Comparison of ENCODE assay signal across 26 cellular contexts in genomic region chr1:184082541-184082940, GRCh38. TPM values are rescaled to one million over a fixed set of nuclear protein-coding genes. Genes with fewer than 3 reads are reported as not detected.
DNase-seq lines count a peak whose midpoint lies in the region; ATAC-seq, FAIRE-seq and TF ChIP-seq lines count a peak whose summit lies in the region.
"Had no signal": no experiment of that assay in that cellular context is flagged by ENCODE, and none has a peak within 500 bp of the region (broad histone marks: within the 10 kb centered on the region; RNA-seq: fewer than 3 reads in every experiment).

No MANE protein-coding gene starts in this region.

- no peak overlapping the region for H3K4me2 ChIP-seq in endothelial cell of umbilical vein (ENCODE audit: insufficient read depth, low read length)
- H3K4me2 ChIP-seq in neuronal stem cell (ENCODE audit: insufficient read depth, low read length, poor library complexity, severe bottlenecking) = no peak overlapping the region
- H3K4me2 ChIP-seq: BLaER1 had no signal

- H2BK15ac ChIP-seq in neuronal stem cell (ENCODE audit: low read length) = no peak overlapping the region

- H3K36me3 Mint-ChIP-seq in natural killer cell = no peaks in the 10 kb centered on the region

- no peak overlapping the region for H2AFZ ChIP-seq in endothelial cell of umbilical vein (ENCODE audit: low read depth, low read length)
- no peak overlapping the region for H2AFZ ChIP-seq in neuronal stem cell (ENCODE audit: low read length)

- H3K9me3 ChIP-seq in endothelial cell of umbilical vein (replicated peaks; ENCODE audit: control insufficient read depth, insufficient read depth, low read length) (no peaks in the 10 kb centered on the region), neuronal stem cell (replicated peaks in 1 of 2; ENCODE audit: control insufficient read depth in 2 of 2, insufficient read depth in 1 of 2, low read depth in 1 of 2, low read length in 2 of 2) (peaks cover under 1 to 2% of the 10 kb centered on the region in 2 donors)
- H3K9me3 ChIP-seq: BE2C, BLaER1 had no signal

- no peak overlapping the region for H3K27ac Mint-ChIP-seq in natural killer cell
- H3K27ac Mint-ChIP-seq: CD14-positive monocyte; CD4-positive, alpha-beta memory T cell; CD4-positive, CD25-positive, alpha-beta regulatory T cell; CD8-positive, alpha-beta memory T cell had no signal

- DNase-seq in dermis blood vessel endothelial cell (peak; percentile 6), endothelial cell of umbilical vein (ENCODE audit: low read depth, low spot score) (peak; percentile 20), neuronal stem cell (ENCODE audit: low spot score) (no peak), OCI-M2 (lab: John Stamatoyannopoulos, UW; ENCODE audit: unreplicated experiment) (no peak), natural killer cell (no peak), activated gamma-delta T cell (lab: John Stamatoyannopoulos, UW) (no peak)
- DNase-seq: 8988T; ACHN; BE2C; C1 segment of cervical spinal cord; CD4-positive, alpha-beta memory T cell; CD4-positive, CD25-positive, alpha-beta regulatory T cell; CD8-positive, alpha-beta memory T cell; COR-L47; DMS 273 treated with DMSO at 0.1 percent for 48 hours; DMS153; DMS53; DMS79 treated with DMSO at 0.1 percent for 48 hours; GF-D8 had no signal

- no CpG with 5 or more reads among the region's 4 CpGs for WGBS in neuronal stem cell (ENCODE audit: extremely low coverage in 2 of 2, insufficient read length in 2 of 2, insufficient replicate concordance in 1 of 2), 2 donors

- dilution Hi-C loops in endothelial cell of umbilical vein (cut with MboI; ENCODE audit: extremely low pct_ligation_motif_present, low sequenced_read_pairs) = no loop called here

- no peaks in the 10 kb centered on the region for H3K9me1 ChIP-seq in endothelial cell of umbilical vein (replicated peaks; ENCODE audit: control insufficient read depth, extremely low read depth, insufficient read depth, low read length)

- no peaks in the 10 kb centered on the region for H3K79me2 ChIP-seq in endothelial cell of umbilical vein (ENCODE audit: control insufficient read depth, insufficient read depth, low read length)

- H3K4ac ChIP-seq in neuronal stem cell (ENCODE audit: low read length) = no peak overlapping the region

- H3K36me3 ChIP-seq in endothelial cell of umbilical vein (ENCODE audit: control insufficient read depth in 2 of 2, extremely low read depth in 1 of 2, insufficient read depth in 2 of 2, low read length in 2 of 2) (no peaks in the 10 kb centered on the region), neuronal stem cell (replicated peaks in 1 of 2; ENCODE audit: control insufficient read depth in 2 of 2, insufficient read depth in 2 of 2, low read length in 2 of 2) (no peaks in the 10 kb centered on the region)
- H3K36me3 ChIP-seq: BE2C, BLaER1 had no signal

- intact Hi-C loops in endothelial cell of umbilical vein (cut with micrococcal nuclease) = no loop called here
- intact Hi-C loops in natural killer cell (cut with micrococcal nuclease) = no loop called here

- H4K91ac ChIP-seq in neuronal stem cell (ENCODE audit: low read depth, low read length, poor library complexity) = no peak overlapping the region

- H3K27ac ChIP-seq in endothelial cell of umbilical vein (ENCODE audit: insufficient read depth, low read depth, low read length) (no peak overlapping the region), neuronal stem cell (replicated peaks; ENCODE audit: low read length) (no peak overlapping the region)
- H3K27ac ChIP-seq: BLaER1 had no signal

- H2BK12ac ChIP-seq in neuronal stem cell (ENCODE audit: low read length) = no peak overlapping the region

- H2BK5ac ChIP-seq in neuronal stem cell (ENCODE audit: low read length) = no peak overlapping the region

- no peak overlapping the region for H2AK5ac ChIP-seq in neuronal stem cell (ENCODE audit: low read depth, low read length)

- TF ChIP-seq CTCF in endothelial cell of umbilical vein (IDR thresholded peaks at IDR 0.05; ENCODE audit: extremely low read depth in 1 of 2, insufficient read depth in 1 of 2, low read depth in 1 of 2, low read length in 2 of 2) (no peak), natural killer cell (IDR thresholded peaks at IDR 0.05) (no peak)

- H3K14ac ChIP-seq in neuronal stem cell (ENCODE audit: low read length) = no peak overlapping the region

- H3K27me3 ChIP-seq in endothelial cell of umbilical vein (ENCODE audit: control insufficient read depth in 2 of 2, insufficient read depth in 2 of 2, low read length in 2 of 2) = no peaks in the 10 kb centered on the region
- H3K27me3 ChIP-seq in neuronal stem cell (ENCODE audit: control insufficient read depth in 3 of 3, insufficient read depth in 3 of 3, low read depth in 1 of 3, low read length in 3 of 3) = no peaks in the 10 kb centered on the region
- H3K27me3 ChIP-seq: BE2C, BLaER1 had no signal

- no peak overlapping the region for H2BK120ac ChIP-seq in neuronal stem cell (ENCODE audit: low read depth, low read length)

- peak overlapping the region; percentile 2 for H3K18ac ChIP-seq in neuronal stem cell (ENCODE audit: low read length)

- no peaks in the 10 kb centered on the region for H4K20me1 ChIP-seq in endothelial cell of umbilical vein (replicated peaks; ENCODE audit: control insufficient read depth, extremely low read depth, insufficient read depth, low read length)
- H4K20me1 ChIP-seq: BLaER1 had no signal

- CTCF ChIA-PET in endothelial cell of umbilical vein (lab: Charles Lee) = interaction anchor here (1.5 kb wide), 1 partner anchor 582 kb away, joined by 6 read pairs; no protein-coding TSS in a partner anchor

- H3K23ac ChIP-seq in neuronal stem cell (ENCODE audit: low read depth, low read length, poor library complexity) = no peak overlapping the region

- H3K9me3 Mint-ChIP-seq in natural killer cell = no peaks in the 10 kb centered on the region
- H3K9me3 Mint-ChIP-seq: CD4-positive, alpha-beta memory T cell; CD8-positive, alpha-beta memory T cell had no signal

- peaks cover 0 to 4% of the 10 kb centered on the region in 2 donors for H3K4me1 Mint-ChIP-seq in natural killer cell
- H3K4me1 Mint-ChIP-seq: CD14-positive monocyte; CD4-positive, alpha-beta memory T cell; CD4-positive, CD25-positive, alpha-beta regulatory T cell; CD8-positive, alpha-beta memory T cell had no signal

- H3K9ac ChIP-seq in endothelial cell of umbilical vein (replicated peaks; ENCODE audit: extremely low read depth, insufficient read depth, low read length) (no peak overlapping the region), neuronal stem cell (ENCODE audit: low read depth, low read length, poor library complexity) (no peak overlapping the region)
- H3K9ac ChIP-seq: BLaER1 had no signal

- H4K8ac ChIP-seq in neuronal stem cell (ENCODE audit: low read depth, low read length) = no peak overlapping the region

- H3K27me3 Mint-ChIP-seq in natural killer cell (ENCODE audit: low read depth in 2 of 2) = no peaks in the 10 kb centered on the region
- H3K27me3 Mint-ChIP-seq: CD4-positive, alpha-beta memory T cell; CD4-positive, CD25-positive, alpha-beta regulatory T cell; CD8-positive, alpha-beta memory T cell had no signal

- POLR2A ChIA-PET in endothelial cell of umbilical vein (lab: Charles Lee) = no interaction called here

- no peaks in the 10 kb centered on the region for H3K79me1 ChIP-seq in neuronal stem cell (ENCODE audit: low read depth, low read length)

- BruUV-seq in endothelial cell of umbilical vein (replicated peaks; lab: Mats Ljungman, UMichigan) = no TSS peak

- ATAC-seq in natural killer cell (no peak), GM21381 (IDR thresholded peaks at IDR 0.05; ENCODE audit: unreplicated experiment) (no peak)

- H3K4me3 Mint-ChIP-seq in natural killer cell = no peak overlapping the region
- H3K4me3 Mint-ChIP-seq: CD14-positive monocyte; CD4-positive, alpha-beta memory T cell; CD4-positive, CD25-positive, alpha-beta regulatory T cell; CD8-positive, alpha-beta memory T cell had no signal

- no peak overlapping the region for H3K4me3 ChIP-seq in endothelial cell of umbilical vein (replicated peaks in 1 of 3; ENCODE audit: insufficient read depth in 1 of 3, low read depth in 1 of 3, low read length in 3 of 3)
- no peak overlapping the region for H3K4me3 ChIP-seq in neuronal stem cell (ENCODE audit: low read length in 2 of 2)
- H3K4me3 ChIP-seq: BLaER1 had no signal

- no peak for TF ChIP-seq POLR2A in endothelial cell of umbilical vein (IDR thresholded peaks at IDR 0.05; ENCODE audit: low read depth, low read length)

- FAIRE-seq in endothelial cell of umbilical vein (lab: Jason Lieb, UNC) = no peak
- FAIRE-seq: A204.1, G401.6, GM12891, GM19239 had no signal

- H3K4me1 ChIP-seq in endothelial cell of umbilical vein (ENCODE audit: control insufficient read depth, extremely low read depth, insufficient read depth, low read length) = no peaks in the 10 kb centered on the region
- peaks cover 0 to 5% of the 10 kb centered on the region in 2 donors for H3K4me1 ChIP-seq in neuronal stem cell (ENCODE audit: control insufficient read depth in 2 of 2, insufficient read depth in 1 of 2, low read depth in 1 of 2, low read length in 2 of 2)
- H3K4me1 ChIP-seq: BE2C, BLaER1 had no signal

RNA-seq across cellular contexts. Expression of gene TSEN15, which starts 31.0 kb away (rescaled TPM):
- 24.5 and 30.1 TPM in 2 replicates for total RNA-seq in dermis blood vessel endothelial cell
- total RNA-seq in endothelial cell of umbilical vein = 25.8 and 26.4 TPM in 2 replicates
- polyA plus RNA-seq in endothelial cell of umbilical vein = 15.8 and 20.6 TPM in 2 replicates
- 19.9 and 23.0 TPM in 2 replicates for polyA plus RNA-seq in endothelial cell of umbilical vein (2011; cell fraction: cytosol; rRNA removed)
- polyA plus RNA-seq in endothelial cell of umbilical vein (2011; cell fraction: nucleus; rRNA removed) = 20.1 and 22.4 TPM in 2 replicates
- 13.7 and 19.6 TPM in 2 replicates for polyA plus RNA-seq in endothelial cell of umbilical vein (2012)
- 28.2 and 37.4 TPM in 2 replicates for polyA minus RNA-seq in endothelial cell of umbilical vein
- polyA minus RNA-seq in endothelial cell of umbilical vein (2011; cell fraction: cytosol; rRNA and poly(A)+ RNA removed) = 27.5 TPM
- polyA minus RNA-seq in endothelial cell of umbilical vein (2011; cell fraction: nucleus; rRNA and poly(A)+ RNA removed) = 28.8 and 38.9 TPM in 2 replicates
- polyA plus RNA-seq in neuronal stem cell (2013, experiment 1 of 2) = 58.2 TPM
- 60.1 TPM for polyA plus RNA-seq in neuronal stem cell (2013, experiment 2 of 2)
- total RNA-seq in natural killer cell = 10 to 100 TPM; 29.5 to 52.9 (median 34.3) TPM

RNA-seq across cellular contexts. Expression of gene COLGALT2, which starts 45.0 kb away (rescaled TPM):
- 0.14 TPM in 1 of 2 replicates, not detected in the other for total RNA-seq in dermis blood vessel endothelial cell
- total RNA-seq in endothelial cell of umbilical vein = not detected in 2 replicates
- polyA plus RNA-seq in endothelial cell of umbilical vein = 0.01 and 0.02 TPM in 2 replicates
- polyA plus RNA-seq in endothelial cell of umbilical vein (2011; cell fraction: cytosol; rRNA removed) = 0.01 and 0.03 TPM in 2 replicates
- polyA plus RNA-seq in endothelial cell of umbilical vein (2011; cell fraction: nucleus; rRNA removed) = 0.04 TPM in 1 of 2 replicates, not detected in the other
- polyA plus RNA-seq in endothelial cell of umbilical vein (2012) = not detected in 2 replicates
- 0.32 TPM in 1 of 2 replicates, not detected in the other for polyA minus RNA-seq in endothelial cell of umbilical vein
- polyA minus RNA-seq in endothelial cell of umbilical vein (2011; cell fraction: cytosol; rRNA and poly(A)+ RNA removed) = not detected
- 0.14 TPM in 1 of 2 replicates, not detected in the other for polyA minus RNA-seq in endothelial cell of umbilical vein (2011; cell fraction: nucleus; rRNA and poly(A)+ RNA removed)
- 13.7 TPM for polyA plus RNA-seq in neuronal stem cell (2013, experiment 1 of 2)
- 14.1 TPM for polyA plus RNA-seq in neuronal stem cell (2013, experiment 2 of 2)
- 10 to 100 TPM in 1 of 3 donors, 1 to 10 TPM in 2; 1.4 to 13.5 (median 7.5) TPM for total RNA-seq in natural killer cell
- polyA plus RNA-seq: CD14-positive monocyte had no signal

Comparison
In these comparisons a context has a peak if more than half of its experiments do, and no peak if none do; other contexts are left out.
1. DNase-seq: peak in dermis blood vessel endothelial cell (single experiment) and endothelial cell of umbilical vein (single experiment); none in neuronal stem cell (single experiment), OCI-M2 (single experiment), natural killer cell (single experiment) and activated gamma-delta T cell (single experiment).